ENCODE assay signal across 5 cellular contexts in the genomic region with DNA sequence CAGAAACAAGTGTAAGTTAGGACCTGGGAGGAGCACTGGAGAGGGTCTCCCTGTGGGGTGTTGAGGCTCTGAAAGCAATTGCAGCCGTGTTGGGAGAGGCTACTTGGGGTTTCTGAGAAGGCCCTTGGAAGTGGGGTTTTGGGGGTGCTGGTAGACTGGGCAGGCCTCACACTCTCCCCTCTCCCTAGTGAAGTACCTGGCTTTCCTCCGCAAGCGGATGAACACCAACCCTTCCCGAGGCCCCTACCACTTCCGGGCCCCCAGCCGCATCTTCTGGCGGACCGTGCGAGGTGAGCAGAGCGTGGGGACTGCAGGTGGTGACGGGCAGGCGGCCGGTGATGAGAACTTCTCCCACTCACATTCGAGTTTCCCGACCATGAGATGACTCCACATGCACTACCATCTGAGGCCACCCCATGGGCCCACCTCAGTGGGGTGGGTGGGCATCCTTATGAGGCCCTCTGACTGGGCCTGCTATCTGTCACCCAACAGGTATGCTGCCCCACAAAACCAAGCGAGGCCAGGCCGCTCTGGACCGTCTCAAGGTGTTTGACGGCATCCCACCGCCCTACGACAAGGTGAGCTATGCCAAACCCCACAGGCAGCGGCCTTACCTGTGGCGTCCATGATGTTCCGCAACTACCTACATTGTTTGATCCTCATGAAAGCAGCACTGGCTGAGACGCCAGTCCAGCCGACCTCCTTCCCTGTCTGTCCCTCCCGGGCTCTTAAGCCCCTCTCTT.
DNase-seq lines count a peak whose midpoint lies in the region.
"Had no signal": no experiment of that assay in that cellular context is flagged by ENCODE, and none has a peak within 500 bp of the region (broad histone marks: within the 10 kb centered on the region; RNA-seq: fewer than 3 reads in every experiment).

No MANE protein-coding gene starts in this region.

- H3K27ac ChIP-seq in ACC112 (ENCODE audit: low read depth, low read length): peak overlapping the region; percentile 81

- H3K27me3 Mint-ChIP-seq in activated naive CD8-positive, alpha-beta T cell: no peaks in the 10 kb centered on the region

- DNase-seq in activated CD4-positive, CD25-positive, alpha-beta regulatory T cell treated with anti-CD3 and anti-CD28 coated beads, Interleukin-2, amount 50 U/mL, for 72 hours: no peak
- DNase-seq in GM19238 (ENCODE audit: insufficient read length, low spot score): no peak
- DNase-seq: NCI-H510A had no signal

- no peaks in the 10 kb centered on the region for H3K9me3 Mint-ChIP-seq in activated naive CD8-positive, alpha-beta T cell (ENCODE audit: low read depth)

- peak overlapping the region; percentile 99 for H3K4me3 Mint-ChIP-seq in activated naive CD8-positive, alpha-beta T cell

- H3K36me3 ChIP-seq in ACC112 (ENCODE audit: insufficient read depth, low read length): peaks cover 43% of the 10 kb centered on the region

- H3K4me1 Mint-ChIP-seq in activated naive CD8-positive, alpha-beta T cell (ENCODE audit: low read depth): peaks cover 38% of the 10 kb centered on the region

- peak overlapping the region; percentile 94 for H3K4me3 ChIP-seq in ACC112 (ENCODE audit: low read depth, low read length)

- peaks cover 8% of the 10 kb centered on the region for H3K4me1 ChIP-seq in ACC112 (ENCODE audit: control insufficient read depth, insufficient read depth, low read length, unreplicated experiment)

- H3K27ac Mint-ChIP-seq in activated naive CD8-positive, alpha-beta T cell: peak overlapping the region; percentile 100

- peaks cover 37% of the 10 kb centered on the region for H3K79me2 ChIP-seq in ACC112 (ENCODE audit: control insufficient read depth, insufficient read depth, low read length, unreplicated experiment)

- H3K27me3 ChIP-seq in ACC112 (ENCODE audit: insufficient read depth, low read length): no peaks in the 10 kb centered on the region

- peaks cover 26% of the 10 kb centered on the region for H3K36me3 Mint-ChIP-seq in activated naive CD8-positive, alpha-beta T cell

- no peak overlapping the region for H2AFZ ChIP-seq in ACC112 (ENCODE audit: low read length, unreplicated experiment)
